In the genomic region with DNA sequence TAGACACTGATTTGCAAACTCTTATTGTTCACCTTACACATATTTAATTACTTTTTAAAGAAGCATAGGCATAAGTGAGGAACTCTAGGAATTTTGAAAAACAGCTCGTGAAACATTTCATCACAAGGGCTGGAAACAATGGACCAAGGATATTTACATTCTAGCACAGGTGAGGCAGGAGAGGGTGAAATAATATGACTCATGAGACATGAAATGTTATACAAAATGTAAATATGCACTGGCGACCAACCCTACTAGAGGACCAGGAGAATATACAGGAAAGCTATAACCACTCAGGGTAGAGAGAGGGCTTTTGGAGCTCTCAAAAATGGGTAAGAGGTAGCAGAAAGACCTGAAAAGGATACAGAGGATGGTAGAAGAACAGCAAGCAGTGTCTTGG, we compare ENCODE assay signal across 19 cellular contexts.
DNase-seq lines count a peak whose midpoint lies in the region; ATAC-seq and TF ChIP-seq lines count a peak whose summit lies in the region.
"Had no signal": no experiment of that assay in that cellular context is flagged by ENCODE, and none has a peak within 500 bp of the region (broad histone marks: within the 10 kb centered on the region; RNA-seq: fewer than 3 reads in every experiment).

No MANE protein-coding gene starts in this region.

- no peak overlapping the region for H3K27ac ChIP-seq in mammary epithelial cell (ENCODE audit: insufficient read depth, low read depth, low read length)
- H3K27ac ChIP-seq in PC-9: no peak overlapping the region
- no peak overlapping the region for H3K27ac ChIP-seq in foreskin keratinocyte
- H3K27ac ChIP-seq in trophoblast cell (ENCODE audit: low read depth, low read length): no peak overlapping the region
- no peak overlapping the region for H3K27ac ChIP-seq in Peyer's patch
- H3K27ac ChIP-seq: 22Rv1, BLaER1, C4-2B, GM23248 had no signal

- DNase-seq in MCF 10A (ENCODE audit: unreplicated experiment): peak; percentile 24
- DNase-seq in mammary epithelial cell: no peak
- peak in 1 of 2 experiments; percentile 49 for DNase-seq in PC-9
- no peak for DNase-seq in T-helper 17 cell
- DNase-seq in foreskin keratinocyte: peak; percentile 16 to 20
- no peak for DNase-seq in trophoblast cell
- no peak for DNase-seq in Peyer's patch
- no peak for DNase-seq in HAP-1 (ENCODE audit: low spot score in 2 of 2)
- DNase-seq: CD4-positive, CD25-positive, alpha-beta regulatory T cell; CD8-positive, alpha-beta T cell; DMS 273 treated with DMSO at 0.1 percent for 48 hours; DND-41; GM23248; H7 had no signal

- H3K9ac ChIP-seq in mammary epithelial cell (ENCODE audit: insufficient read depth, low read length): no peak overlapping the region
- no peak overlapping the region for H3K9ac ChIP-seq in trophoblast cell (ENCODE audit: low read length)
- H3K9ac ChIP-seq: BLaER1, GM23248 had no signal

- no peak overlapping the region for H3K18ac ChIP-seq in trophoblast cell (ENCODE audit: low read length)

- no peak overlapping the region for H4K12ac ChIP-seq in trophoblast cell (ENCODE audit: low read depth, low read length)

- H3K79me1 ChIP-seq in trophoblast cell (ENCODE audit: low read length): no peaks in the 10 kb centered on the region

- TF ChIP-seq POLR2A in Peyer's patch (IDR thresholded peaks at IDR 0.05): no peak

- H3K23ac ChIP-seq in trophoblast cell (ENCODE audit: low read length): no peak overlapping the region

- 0 out of 2 replicates have a peak, but pooled peaks cover 7% of the 10 kb centered on the region for H3K9me2 ChIP-seq in PC-9 (ENCODE audit: insufficient read depth)

- no peaks in the 10 kb centered on the region for H3K36me3 Mint-ChIP-seq in MCF 10A (ENCODE audit: insufficient read depth, unreplicated experiment)
- H3K36me3 Mint-ChIP-seq in T-helper 17 cell (ENCODE audit: low read depth): peaks cover 3% of the 10 kb centered on the region

- H3K4ac ChIP-seq in trophoblast cell (ENCODE audit: low read depth, low read length): no peak overlapping the region

- no peak for ATAC-seq in T-helper 17 cell
- no peak for ATAC-seq in foreskin keratinocyte
- ATAC-seq: CD8-positive, alpha-beta T cell; HCT116 had no signal

- no peaks in the 10 kb centered on the region for H4K20me1 ChIP-seq in mammary epithelial cell (ENCODE audit: insufficient read depth, low read length)
- no peaks in the 10 kb centered on the region for H4K20me1 ChIP-seq in PC-9 (ENCODE audit: insufficient read depth)
- H4K20me1 ChIP-seq: BLaER1 had no signal

- H2AFZ ChIP-seq in mammary epithelial cell (ENCODE audit: low read depth, low read length) (no peak overlapping the region), PC-9 (no peak overlapping the region), trophoblast cell (ENCODE audit: insufficient read depth, low read length, poor library complexity) (no peak overlapping the region)
- H2AFZ ChIP-seq: GM23248 had no signal

- H3K27me3 Mint-ChIP-seq in MCF 10A (ENCODE audit: insufficient read depth, unreplicated experiment) (no peaks in the 10 kb centered on the region), T-helper 17 cell (no peaks in the 10 kb centered on the region)
- H3K27me3 Mint-ChIP-seq: B cell; CD4-positive, CD25-positive, alpha-beta regulatory T cell had no signal

- H3K9me3 ChIP-seq in mammary epithelial cell (replicated peaks; ENCODE audit: insufficient read depth, low read length) (no peaks in the 10 kb centered on the region), PC-9 (ENCODE audit: insufficient read depth, low read depth) (0 out of 2 replicates have a peak, but pooled peaks cover 3% of the 10 kb centered on the region), T-helper 17 cell (ENCODE audit: control insufficient read depth, low read length, poor library complexity, severe bottlenecking) (no peaks in the 10 kb centered on the region), trophoblast cell (ENCODE audit: insufficient read depth, low read depth, low read length) (no peaks in the 10 kb centered on the region), Peyer's patch (no peaks in the 10 kb centered on the region), HAP-1 (no peaks in the 10 kb centered on the region)
- H3K9me3 ChIP-seq: BLaER1 had no signal

- no peak overlapping the region for H2BK5ac ChIP-seq in trophoblast cell (ENCODE audit: low read depth, low read length, poor library complexity)

- H3K4me1 ChIP-seq in mammary epithelial cell (ENCODE audit: insufficient read depth, low read length): no peaks in the 10 kb centered on the region
- peaks cover 10% of the 10 kb centered on the region for H3K4me1 ChIP-seq in PC-9 (replicated peaks; ENCODE audit: insufficient read depth)
- no peaks in the 10 kb centered on the region for H3K4me1 ChIP-seq in foreskin keratinocyte
- H3K4me1 ChIP-seq in trophoblast cell (ENCODE audit: control insufficient read depth in 1 of 2, insufficient read depth in 2 of 2, low read length in 2 of 2): no peaks in the 10 kb centered on the region
- H3K4me1 ChIP-seq in Peyer's patch: no peaks in the 10 kb centered on the region
- H3K4me1 ChIP-seq in HAP-1: 0 out of 2 replicates have a peak, but pooled peaks cover 2% of the 10 kb centered on the region
- H3K4me1 ChIP-seq: BLaER1 had no signal

- CTCF ChIA-PET in MCF 10A (lab: Yijun Ruan, JAX) (interaction anchor here (0.6 kb wide), 2 partner anchors 36 to 59 kb away, joined by 3 read pairs; no protein-coding TSS in a partner anchor), mammary epithelial cell (lab: Charles Lee; ENCODE audit: low non-redundant PET) (no interaction called here), PC-9 (lab: Charles Lee) (no interaction called here)

- peak overlapping the region; percentile 52 for H3K27ac Mint-ChIP-seq in MCF 10A (ENCODE audit: low read depth, unreplicated experiment)
- H3K27ac Mint-ChIP-seq in T-helper 17 cell: peak overlapping the region; percentile 54
- H3K27ac Mint-ChIP-seq: B cell; CD8-positive, alpha-beta T cell had no signal

- in situ Hi-C loops in mammary epithelial cell (cut with MboI; ENCODE audit: low sequenced_read_pairs in 2 of 2): no loop called here
- in situ Hi-C loops in HAP-1 (cut with MboI; ENCODE audit: low sequenced_read_pairs): no loop called here

- TF ChIP-seq CTCF in MCF 10A (IDR thresholded peaks at IDR 0.05; ENCODE audit: unreplicated experiment) (no peak), mammary epithelial cell (conservative IDR thresholded peaks at IDR 0.05 in 1 of 2, IDR thresholded peaks at IDR 0.05 in 1 of 2; ENCODE audit: extremely low read depth in 1 of 2, insufficient read depth in 1 of 2, low read depth in 1 of 2, low read length in 2 of 2) (no peak), PC-9 (conservative IDR thresholded peaks at IDR 0.05) (no peak), foreskin keratinocyte (conservative IDR thresholded peaks at IDR 0.05) (no peak), Peyer's patch (IDR thresholded peaks at IDR 0.05) (no peak)

- H3K79me2 ChIP-seq in mammary epithelial cell (ENCODE audit: insufficient read depth, low read length): no peaks in the 10 kb centered on the region
- no peaks in the 10 kb centered on the region for H3K79me2 ChIP-seq in PC-9 (ENCODE audit: low read depth)
- H3K79me2 ChIP-seq in trophoblast cell (ENCODE audit: control insufficient read depth, insufficient read depth, low read length, poor library complexity): no peaks in the 10 kb centered on the region

- no TSS peak for BruUV-seq in MCF 10A (replicated peaks; lab: Mats Ljungman, UMichigan)
- BruUV-seq in mammary epithelial cell (replicated peaks; lab: Mats Ljungman, UMichigan): no TSS peak
- BruUV-seq in PC-9 (replicated peaks; lab: Mats Ljungman, UMichigan): no TSS peak

- H2AK5ac ChIP-seq in trophoblast cell (ENCODE audit: low read length): no peak overlapping the region

- H3K4me2 ChIP-seq in mammary epithelial cell (ENCODE audit: insufficient read depth, low read depth, low read length): no peak overlapping the region
- H3K4me2 ChIP-seq in PC-9: peak overlapping the region; percentile 2; the same call in 1 of the 2 replicates
- H3K4me2 ChIP-seq in trophoblast cell (ENCODE audit: low read length): no peak overlapping the region
- H3K4me2 ChIP-seq: BLaER1 had no signal

- no peak overlapping the region for H3K14ac ChIP-seq in trophoblast cell (ENCODE audit: low read length)

- no peaks in the 10 kb centered on the region for H3K36me3 ChIP-seq in mammary epithelial cell (ENCODE audit: insufficient read depth, low read length)
- no peaks in the 10 kb centered on the region for H3K36me3 ChIP-seq in PC-9 (ENCODE audit: low read depth)
- H3K36me3 ChIP-seq in trophoblast cell (ENCODE audit: control insufficient read depth in 1 of 2, insufficient read depth in 2 of 2, low read length in 2 of 2): no peaks in the 10 kb centered on the region
- H3K36me3 ChIP-seq in Peyer's patch: no peaks in the 10 kb centered on the region
- H3K36me3 ChIP-seq in HAP-1 (replicated peaks): no peaks in the 10 kb centered on the region

- no peak overlapping the region for H2BK120ac ChIP-seq in trophoblast cell (ENCODE audit: insufficient read depth, low read length, poor library complexity)

- POLR2A ChIA-PET in MCF 10A (lab: Yijun Ruan, JAX) (interaction anchor here (0.7 to 1.3 kb wide), 3 partner anchors 9 to 25 kb away, joined by 3 read pairs; no protein-coding TSS in a partner anchor), PC-9 (lab: Charles Lee; ENCODE audit: unreplicated experiment) (no interaction called here)

- no peak overlapping the region for H3K4me3 ChIP-seq in mammary epithelial cell (replicated peaks in 1 of 3; ENCODE audit: insufficient read depth in 1 of 3, low read depth in 2 of 3, low read length in 3 of 3)
- H3K4me3 ChIP-seq in PC-9: no peak overlapping the region
- H3K4me3 ChIP-seq in trophoblast cell (ENCODE audit: low read depth, low read length): no peak overlapping the region
- no peak overlapping the region for H3K4me3 ChIP-seq in Peyer's patch
- H3K4me3 ChIP-seq in HAP-1: no peak overlapping the region
- H3K4me3 ChIP-seq: BLaER1, GM23248 had no signal

- dilution Hi-C loops in mammary epithelial cell (cut with HindIII; ENCODE audit: low sequenced_read_pairs): no loop called here

- intact Hi-C loops in MCF 10A (cut with micrococcal nuclease) (no loop called here), mammary epithelial cell (cut with micrococcal nuclease) (no loop called here), PC-9 (cut with micrococcal nuclease; ENCODE audit: unreplicated experiment) (no loop called here)

- 59% methylated on average over 2 of the region's 2 CpGs for WGBS in mammary epithelial cell (ENCODE audit: low coverage, missing lambda C conversion rate)
- WGBS in trophoblast cell (ENCODE audit: extremely low coverage, insufficient coverage, insufficient read length): no CpG with 5 or more reads among the region's 2 CpGs

- H4K91ac ChIP-seq in trophoblast cell (ENCODE audit: low read depth, low read length): no peak overlapping the region

- no peaks in the 10 kb centered on the region for H3F3A ChIP-seq in PC-9 (ENCODE audit: insufficient read depth, low read depth)

- no peaks in the 10 kb centered on the region for H3K9me3 Mint-ChIP-seq in MCF 10A (ENCODE audit: unreplicated experiment)
- H3K9me3 Mint-ChIP-seq: CD4-positive, CD25-positive, alpha-beta regulatory T cell; CD8-positive, alpha-beta T cell had no signal

- H2BK12ac ChIP-seq in trophoblast cell (ENCODE audit: low read length): no peak overlapping the region

- H4K8ac ChIP-seq in trophoblast cell (ENCODE audit: low read depth, low read length): no peak overlapping the region

- H3K4me3 Mint-ChIP-seq in MCF 10A (ENCODE audit: unreplicated experiment) (no peak overlapping the region), T-helper 17 cell (no peak overlapping the region)
- H3K4me3 Mint-ChIP-seq: B cell; CD4-positive, CD25-positive, alpha-beta regulatory T cell; CD8-positive, alpha-beta T cell had no signal

- H3K4me1 Mint-ChIP-seq in MCF 10A (ENCODE audit: insufficient read depth, unreplicated experiment) (no peaks in the 10 kb centered on the region), T-helper 17 cell (peaks cover 7% of the 10 kb centered on the region)
- H3K4me1 Mint-ChIP-seq: B cell had no signal

- H3K27me3 ChIP-seq in mammary epithelial cell (ENCODE audit: insufficient read depth, low read length) (no peaks in the 10 kb centered on the region), PC-9 (ENCODE audit: insufficient read depth, low read depth) (no peaks in the 10 kb centered on the region), foreskin keratinocyte (no peaks in the 10 kb centered on the region), trophoblast cell (ENCODE audit: insufficient read depth, low read length) (no peaks in the 10 kb centered on the region), Peyer's patch (no peaks in the 10 kb centered on the region), HAP-1 (ENCODE audit: low read depth) (no peaks in the 10 kb centered on the region)
- H3K27me3 ChIP-seq: BLaER1 had no signal

Comparison
In these comparisons a context has a peak if more than half of its experiments do, and no peak if none do; other contexts are left out.
1. DNase-seq: peak in MCF 10A (single experiment) and foreskin keratinocyte (2 of 2); none in mammary epithelial cell (single experiment), T-helper 17 cell (0 of 3), trophoblast cell (0 of 2), Peyer's patch (0 of 3) and HAP-1 (0 of 2).